Comparison of ENCODE assay signal across 1 cellular context in genomic region chr1:179745131-179745611, GRCh38.
TF ChIP-seq lines count a peak whose summit lies in the region.

No MANE protein-coding gene starts in this region.

TF ChIP-seq in H1, 55 proteins besides CTCF, POLR2A, EP300 and RAD21:
- TF ChIP-seq ATF3 (IDR thresholded peaks at IDR 0.05; ENCODE audit: insufficient read depth, low read depth, low read length) (no peak), BACH1 (IDR thresholded peaks at IDR 0.05; ENCODE audit: low read length) (no peak), RFX5 (IDR thresholded peaks at IDR 0.05; ENCODE audit: borderline replicate concordance, low read depth, low read length) (no peak), YY1 (IDR thresholded peaks at IDR 0.05; ENCODE audit: low read depth, low read length) (no peak), NANOG (IDR thresholded peaks at IDR 0.05; ENCODE audit: insufficient read depth, low read depth, low read length, poor library complexity, severe bottlenecking) (no peak), SP2 (IDR thresholded peaks at IDR 0.05; ENCODE audit: low read length) (no peak)
TF ChIP-seq in H1: peak in this region for 0.
